In the genomic region with DNA sequence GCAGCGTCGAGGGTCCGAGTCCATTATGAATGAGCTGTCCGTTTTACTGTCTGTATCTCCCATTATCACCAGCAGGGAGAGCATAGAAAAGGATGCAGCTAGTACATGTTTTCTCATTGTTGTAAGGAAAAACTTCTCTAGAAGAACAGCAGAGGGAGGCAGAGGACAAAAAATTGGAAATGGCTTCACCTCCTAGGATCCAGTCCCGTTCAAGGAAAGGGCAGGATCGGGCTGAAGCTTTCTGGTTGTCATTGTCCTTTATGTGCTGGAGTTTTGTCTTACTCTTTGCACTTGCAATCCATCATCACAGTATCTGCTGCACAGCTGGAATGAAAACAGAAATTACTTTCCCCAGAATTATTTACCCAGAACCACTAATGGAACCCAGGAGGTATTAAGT, we compare ENCODE assay signal across 8 cellular contexts. TPM values are rescaled to one million over a fixed set of nuclear protein-coding genes. Genes with fewer than 3 reads are reported as not detected.
DNase-seq lines count a peak whose midpoint lies in the region; TF ChIP-seq lines count a peak whose summit lies in the region.

No MANE protein-coding gene starts in this region.

- no peaks in the 10 kb centered on the region for H3K9me3 ChIP-seq in testis

- H3K4me3 ChIP-seq in testis: no peak overlapping the region

- no peak for TF ChIP-seq POLR2A in testis (IDR thresholded peaks at IDR 0.05)

- H3K36me3 ChIP-seq in testis (ENCODE audit: low read depth, missing control alignments): no peaks in the 10 kb centered on the region

- H3K27ac ChIP-seq in testis: peak overlapping the region in 1 of 2 donors; percentile 30

- TF ChIP-seq CTCF in LNCAP (IDR thresholded peaks at IDR 0.05): peak; percentile 56
- TF ChIP-seq CTCF in testis (IDR thresholded peaks at IDR 0.05): peak; percentile 51 to 84 (median 69)

- H3K4me1 ChIP-seq in testis: no peaks in the 10 kb centered on the region

- intact Hi-C loops in testis (cut with DNase I; ENCODE audit: low total_unique reads): no loop called here

- in situ Hi-C loops in Caki2 (cut with HindIII; ENCODE audit: low pct_unique_long_range_greater_than_20kb, low sequenced_read_pairs): no loop called here

- WGBS in testis, 2 donors: 11% methylated on average over 6 of the region's 6 CpGs

- DNase-seq in Caki2 (ENCODE audit: low read depth): peak; percentile 51
- DNase-seq in GM19240 (ENCODE audit: insufficient read length, low spot score): peak; percentile 4
- peak; percentile 46 for DNase-seq in OCI-M2 (lab: John Stamatoyannopoulos, UW; ENCODE audit: unreplicated experiment)
- peak; percentile 47 for DNase-seq in central memory CD4-positive, alpha-beta T cell
- peak; percentile 85 for DNase-seq in kidney tubule cell (ENCODE audit: low spot score)
- peak; percentile 43 for DNase-seq in testis
- DNase-seq in stimulated activated CD4-positive, alpha-beta T cell treated with anti-CD3 and anti-CD28 coated beads, Interleukin-1b, Interleukin-23, amount 100 ng/mL, for 48 hours: no peak

- no peaks in the 10 kb centered on the region for H3K27me3 ChIP-seq in testis

RNA-seq across cellular contexts. Expression of a gene that starts 14.7 kb away (rescaled TPM):
- not detected in 2 replicates for total RNA-seq in Caki2 (2014; rRNA removed; shearing (Covaris generic); ENCODE audit: low replicate concordance)
- 1 to 10 TPM in 1 of 2 donors, under 1 TPM in 1; 0.55 to 1.3 TPM for total RNA-seq in testis
- 1.8 TPM for polyA plus RNA-seq in testis (ENCODE audit: insufficient read depth, low read depth, low replicate concordance)
